8 cellular contexts compared by ENCODE assay signal in genomic region chr11:59559886-59560285, GRCh38. TPM values are rescaled to one million over a fixed set of nuclear protein-coding genes. Genes with fewer than 3 reads are reported as not detected.
DNase-seq lines count a peak whose midpoint lies in the region; ATAC-seq, FAIRE-seq and TF ChIP-seq lines count a peak whose summit lies in the region.

No MANE protein-coding gene starts in this region.

- no peak for TF ChIP-seq POLR2A in testis (IDR thresholded peaks at IDR 0.05)

- 49% methylated on average over 8 of the region's 8 CpGs for WGBS in right cardiac atrium
- WGBS in testis, 2 donors, result 40 to 52% methylated on average over 8 of the region's 8 CpGs
- 49 to 54% (median 51%) methylated on average over 8 of the region's 8 CpGs for WGBS in small intestine, 3 donors

- DNase-seq in activated CD4-positive, alpha-beta T cell treated with anti-CD3 and anti-CD28 coated beads for 36 hours, result no peak
- DNase-seq in activated CD4-positive, alpha-beta T cell treated with anti-CD3 and anti-CD28 coated beads for 1 hour, result no peak
- DNase-seq in T-helper 17 cell (no peak), right cardiac atrium (peak in 1 of 3 donors; percentile 56), testis (no peak), small intestine (no peak), pons (ENCODE audit: low spot score) (no peak), hepatic stellate cell (ENCODE audit: low spot score) (no peak)

- FAIRE-seq in small intestine (lab: Jason Lieb, UNC), result no peak

- H3K27ac ChIP-seq in right cardiac atrium (ENCODE audit: low read length), result no peak overlapping the region
- peak overlapping the region; percentile 85 to 91 for H3K27ac ChIP-seq in testis
- H3K27ac ChIP-seq in small intestine (ENCODE audit: low read depth in 1 of 2, low read length in 1 of 2), result no peak overlapping the region

- no peak for TF ChIP-seq CTCF in testis (IDR thresholded peaks at IDR 0.05)

- peak overlapping the region; percentile 93 for H3K4me3 Mint-ChIP-seq in activated CD4-positive, alpha-beta T cell treated with anti-CD3 and anti-CD28 coated beads for 36 hours
- peak overlapping the region; percentile 91 for H3K4me3 Mint-ChIP-seq in T-helper 17 cell

- H3K4me3 ChIP-seq in right cardiac atrium (ENCODE audit: low read length) (peak overlapping the region; percentile 96), testis (peak overlapping the region; percentile 81 to 89), small intestine (ENCODE audit: low read depth in 1 of 2, low read length in 2 of 2) (no peak overlapping the region)

- H3K4me1 ChIP-seq in right cardiac atrium (ENCODE audit: control insufficient read depth, insufficient read depth, low read length) (peaks cover 2% of the 10 kb centered on the region), testis (peaks cover 5% of the 10 kb centered on the region), small intestine (ENCODE audit: control insufficient read depth in 2 of 2, insufficient read depth in 1 of 2, low read depth in 1 of 2, low read length in 1 of 2) (no peaks in the 10 kb centered on the region)

- H3K36me3 ChIP-seq in testis (ENCODE audit: low read depth, missing control alignments) (no peaks in the 10 kb centered on the region), small intestine (ENCODE audit: control insufficient read depth in 2 of 2, insufficient read depth in 2 of 2, low read length in 2 of 2) (no peaks in the 10 kb centered on the region)

- CTCF ChIA-PET in activated CD4-positive, alpha-beta T cell treated with anti-CD3 and anti-CD28 coated beads for 36 hours (lab: Charles Lee), result interaction anchor here (1.0 to 5.4 kb wide), 5 partner anchors 8 to 55 kb away, joined by 3 to 26 read pairs (median 6); partner anchors contain the start of gene OSBP

- H3K4me1 Mint-ChIP-seq in activated CD4-positive, alpha-beta T cell treated with anti-CD3 and anti-CD28 coated beads for 36 hours, result peaks cover 47% of the 10 kb centered on the region
- H3K4me1 Mint-ChIP-seq in T-helper 17 cell, result peaks cover 24% of the 10 kb centered on the region

- H3K27me3 Mint-ChIP-seq in activated CD4-positive, alpha-beta T cell treated with anti-CD3 and anti-CD28 coated beads for 36 hours, result peaks cover 2% of the 10 kb centered on the region
- peaks cover 4% of the 10 kb centered on the region for H3K27me3 Mint-ChIP-seq in T-helper 17 cell

- intact Hi-C loops in activated CD4-positive, alpha-beta T cell treated with anti-CD3 and anti-CD28 coated beads for 36 hours (cut with DNase I, micrococcal nuclease), result loop anchor here (1.0 to 10.0 kb wide), 6 partner anchors 10 to 1895 kb away; partner anchors contain the start of genes DTX4 (in 1 of the 2), MRPL16 (in 1 of the 2), OSBP (in 1 of the 2) and PATL1 (in 1 of the 2)
- intact Hi-C loops in right cardiac atrium (cut with DNase I) (loop anchor here in 2 of 4 donors (10.0 kb wide), 2 partner anchors 55 to 105 kb away; partner anchors contain the start of genes OSBP (in 2 of the 2) and PATL1 (in 1 of the 2)), testis (cut with DNase I; ENCODE audit: low total_unique reads) (loop anchor here (10.0 kb wide), 1 partner anchor 105 kb away; the partner anchor contains the start of gene PATL1)

- POLR2A ChIA-PET in activated CD4-positive, alpha-beta T cell treated with anti-CD3 and anti-CD28 coated beads for 36 hours (lab: Charles Lee), result interaction anchor here (1.7 kb wide), 1 partner anchor 109 kb away, joined by 6 read pairs; the partner anchor contains the start of gene PATL1

- ATAC-seq in activated CD4-positive, alpha-beta T cell treated with anti-CD3 and anti-CD28 coated beads for 36 hours, result no peak
- ATAC-seq in T-helper 17 cell (no peak), right cardiac atrium (peak; percentile 8 to 15)

- peak overlapping the region; percentile 96 for H3K27ac Mint-ChIP-seq in activated CD4-positive, alpha-beta T cell treated with anti-CD3 and anti-CD28 coated beads for 36 hours
- H3K27ac Mint-ChIP-seq in T-helper 17 cell, result peak overlapping the region; percentile 98

- H3K9me3 ChIP-seq in T-helper 17 cell (ENCODE audit: control insufficient read depth, low read length, poor library complexity, severe bottlenecking) (no peaks in the 10 kb centered on the region), right cardiac atrium (ENCODE audit: control insufficient read depth, low read length) (no peaks in the 10 kb centered on the region), testis (no peaks in the 10 kb centered on the region), small intestine (ENCODE audit: control insufficient read depth, low read depth) (no peaks in the 10 kb centered on the region)

- peaks cover 5% of the 10 kb centered on the region for H3K36me3 Mint-ChIP-seq in activated CD4-positive, alpha-beta T cell treated with anti-CD3 and anti-CD28 coated beads for 36 hours (ENCODE audit: low read depth)
- no peaks in the 10 kb centered on the region for H3K36me3 Mint-ChIP-seq in T-helper 17 cell (ENCODE audit: low read depth)

- H3K27me3 ChIP-seq in right cardiac atrium (ENCODE audit: control insufficient read depth, insufficient read depth) (no peaks in the 10 kb centered on the region), testis (no peaks in the 10 kb centered on the region), small intestine (ENCODE audit: control insufficient read depth in 2 of 2, insufficient read depth in 2 of 2, low read length in 2 of 2) (no peaks in the 10 kb centered on the region)

- peaks cover 3% of the 10 kb centered on the region for H3K9me3 Mint-ChIP-seq in activated CD4-positive, alpha-beta T cell treated with anti-CD3 and anti-CD28 coated beads for 36 hours (ENCODE audit: low read depth)

RNA-seq across cellular contexts. Expression of gene OR4D9, which starts 48.5 kb away (rescaled TPM):
- not detected for total RNA-seq in activated CD4-positive, alpha-beta T cell treated with anti-CD3 and anti-CD28 coated beads for 36 hours
- total RNA-seq in T-helper 17 cell (not detected), right cardiac atrium (not detected), testis (not detected)
- polyA plus RNA-seq in right cardiac atrium (not detected), testis (ENCODE audit: insufficient read depth, low read depth, low replicate concordance) (not detected), small intestine (not detected)

RNA-seq across cellular contexts. Expression of gene OSBP, which starts 55.7 kb away (rescaled TPM):
- 10 to 100 TPM; 37.9 to 44.2 TPM for total RNA-seq in activated CD4-positive, alpha-beta T cell treated with anti-CD3 and anti-CD28 coated beads for 36 hours
- total RNA-seq in T-helper 17 cell (10 to 100 TPM; 53.0 to 63.1 TPM), right cardiac atrium (10 to 100 TPM; 33.9 to 40.6 (median 36.3) TPM), testis (10 to 100 TPM; 49.2 to 63.1 TPM)
- polyA plus RNA-seq in right cardiac atrium (16.2 TPM), testis (ENCODE audit: insufficient read depth, low read depth, low replicate concordance) (45.0 TPM), small intestine (10 to 100 TPM; 22.2 to 27.3 (median 25.9) TPM)

RNA-seq across cellular contexts. Expression of gene OR4D11, which starts 56.5 kb away (rescaled TPM):
- total RNA-seq in activated CD4-positive, alpha-beta T cell treated with anti-CD3 and anti-CD28 coated beads for 36 hours, result not detected
- total RNA-seq in T-helper 17 cell (not detected), right cardiac atrium (not detected), testis (not detected)
- polyA plus RNA-seq in right cardiac atrium (not detected), testis (ENCODE audit: insufficient read depth, low read depth, low replicate concordance) (not detected), small intestine (not detected)

Comparison
In these comparisons a context has a peak if more than half of its experiments do, and no peak if none do; other contexts are left out.
1. ATAC-seq: peak in right cardiac atrium (2 of 2); none in activated CD4-positive, alpha-beta T cell treated with anti-CD3 and anti-CD28 coated beads for 36 hours (single experiment) and T-helper 17 cell (single experiment).
2. H3K27ac ChIP-seq: peak in testis (2 of 2); none in right cardiac atrium (single experiment) and small intestine (0 of 2).
3. H3K4me3 ChIP-seq: peak in right cardiac atrium (single experiment) and testis (2 of 2); none in small intestine (0 of 2).